In genomic region chr16:15946257-15947044, GRCh38 we compare ENCODE assay signal across 11 cellular contexts. TPM values are rescaled to one million over a fixed set of nuclear protein-coding genes. Genes with fewer than 3 reads are reported as not detected.
DNase-seq lines count a peak whose midpoint lies in the region; ATAC-seq and TF ChIP-seq lines count a peak whose summit lies in the region.
"Had no signal": no experiment of that assay in that cellular context is flagged by ENCODE, and none has a peak within 500 bp of the region (broad histone marks: within the 10 kb centered on the region; RNA-seq: fewer than 3 reads in every experiment).

No MANE protein-coding gene starts in this region.

- H3K4me1 Mint-ChIP-seq in MCF 10A (ENCODE audit: insufficient read depth, unreplicated experiment) (peaks cover 16% of the 10 kb centered on the region), neural progenitor cell (peaks cover 20% of the 10 kb centered on the region)

- peaks cover 9% of the 10 kb centered on the region for H4K20me1 ChIP-seq in neural progenitor cell (ENCODE audit: low read depth)

- H3K27me3 Mint-ChIP-seq in MCF 10A (ENCODE audit: insufficient read depth, unreplicated experiment) (no peaks in the 10 kb centered on the region), neural progenitor cell (ENCODE audit: insufficient read depth, low read depth) (peaks cover 20% of the 10 kb centered on the region)
- H3K27me3 Mint-ChIP-seq: central memory CD8-positive, alpha-beta T cell had no signal

- H3K4me1 ChIP-seq in breast epithelium (no peaks in the 10 kb centered on the region), neural progenitor cell (peaks cover 8% of the 10 kb centered on the region)

- H3K79me2 ChIP-seq in neural progenitor cell (ENCODE audit: low read depth): peaks cover 18% of the 10 kb centered on the region

- POLR2A ChIA-PET in MCF 10A (lab: Yijun Ruan, JAX): interaction anchor here (0.8 to 2.7 kb wide), 4 partner anchors 21 to 76 kb away, joined by 7 to 10 read pairs (median 8); partner anchors contain the start of gene CEP20

- peaks cover 4% of the 10 kb centered on the region for H3K36me3 Mint-ChIP-seq in MCF 10A (ENCODE audit: insufficient read depth, unreplicated experiment)
- peaks cover 3% of the 10 kb centered on the region for H3K36me3 Mint-ChIP-seq in neural progenitor cell
- H3K36me3 Mint-ChIP-seq: immature natural killer cell had no signal

- H3K27me3 ChIP-seq in breast epithelium (no peaks in the 10 kb centered on the region), neural progenitor cell (peaks cover 16% of the 10 kb centered on the region)

- H3K36me3 ChIP-seq in breast epithelium: no peaks in the 10 kb centered on the region
- no peaks in the 10 kb centered on the region for H3K36me3 ChIP-seq in neural progenitor cell

- H3F3A ChIP-seq in neural progenitor cell (ENCODE audit: low read depth): peaks cover 11% of the 10 kb centered on the region

- H3K4me3 ChIP-seq in breast epithelium (no peak overlapping the region), fibroblast of the aortic adventitia (ENCODE audit: low read depth, low read length) (no peak overlapping the region), neural progenitor cell (no peak overlapping the region)

- intact Hi-C loops in MCF 10A (cut with micrococcal nuclease): loop anchor here (1.0 to 2.0 kb wide), 2 partner anchors 48 to 71 kb away; no protein-coding TSS in a partner anchor
- intact Hi-C loops in breast epithelium (cut with DNase I; ENCODE audit: low total_unique reads): no loop called here

- no peak for TF ChIP-seq POLR2A in breast epithelium (IDR thresholded peaks at IDR 0.05)

- BruUV-seq in MCF 10A (replicated peaks; lab: Mats Ljungman, UMichigan): no TSS peak

- H3K9me3 Mint-ChIP-seq in MCF 10A (ENCODE audit: unreplicated experiment) (no peaks in the 10 kb centered on the region), neural progenitor cell (no peaks in the 10 kb centered on the region)
- H3K9me3 Mint-ChIP-seq: central memory CD8-positive, alpha-beta T cell; immature natural killer cell had no signal

- no peak for TF ChIP-seq CTCF in MCF 10A (IDR thresholded peaks at IDR 0.05; ENCODE audit: unreplicated experiment)
- peak in 1 of 3 donors; percentile 17 for TF ChIP-seq CTCF in breast epithelium (IDR thresholded peaks at IDR 0.05)
- peak; percentile 34 for TF ChIP-seq CTCF in fibroblast of the aortic adventitia (IDR thresholded peaks at IDR 0.05; ENCODE audit: insufficient read depth, low read length)
- no peak for TF ChIP-seq CTCF in neural progenitor cell (IDR thresholded peaks at IDR 0.05)

- no peak for ATAC-seq in HG03460 (IDR thresholded peaks at IDR 0.05; ENCODE audit: unreplicated experiment)

- H3K4me3 Mint-ChIP-seq in MCF 10A (ENCODE audit: unreplicated experiment) (no peak overlapping the region), neural progenitor cell (no peak overlapping the region)
- H3K4me3 Mint-ChIP-seq: central memory CD8-positive, alpha-beta T cell; immature natural killer cell had no signal

- no peaks in the 10 kb centered on the region for H3K9me3 ChIP-seq in breast epithelium
- H3K9me3 ChIP-seq in neural progenitor cell (ENCODE audit: low read depth): no peaks in the 10 kb centered on the region

- H3K9ac ChIP-seq in neural progenitor cell: no peak overlapping the region

- peak overlapping the region; percentile 60 for H3K27ac Mint-ChIP-seq in MCF 10A (ENCODE audit: low read depth, unreplicated experiment)
- no peak overlapping the region for H3K27ac Mint-ChIP-seq in neural progenitor cell

- DNase-seq in MCF 10A (ENCODE audit: unreplicated experiment): peak; percentile 83
- no peak for DNase-seq in breast epithelium (ENCODE audit: low spot score in 2 of 2)
- DNase-seq in SW480 (ENCODE audit: low spot score): peak; percentile 39
- peak; percentile 86 for DNase-seq in fibroblast of the aortic adventitia (ENCODE audit: low read depth)
- DNase-seq in superior temporal gyrus (ENCODE audit: extremely low spot score): no peak
- DNase-seq in neural progenitor cell (ENCODE audit: low spot score): no peak
- DNase-seq in T-helper 2 cell: no peak
- DNase-seq: activated CD4-positive, alpha-beta T cell treated with anti-CD3 and anti-CD28 coated beads for 4 hours; immature natural killer cell had no signal

- CTCF ChIA-PET in MCF 10A (lab: Yijun Ruan, JAX): interaction anchor here (0.6 to 4.1 kb wide), 5 partner anchors 20 to 76 kb away, joined by 3 to 16 read pairs (median 3); no protein-coding TSS in a partner anchor

- no peak overlapping the region for H2AFZ ChIP-seq in neural progenitor cell (replicated peaks)

- H3K27ac ChIP-seq in breast epithelium (peak overlapping the region in 1 of 2 donors; percentile 21), neural progenitor cell (no peak overlapping the region)

- H3K4me2 ChIP-seq in neural progenitor cell: no peak overlapping the region

RNA-seq across cellular contexts. Expression of gene ABCC1, which starts 3.0 kb away (rescaled TPM):
- 72.5 and 95.3 TPM in 2 replicates for total RNA-seq in MCF 10A (2022)
- total RNA-seq in breast epithelium: 10 to 100 TPM; 14.6 to 26.9 (median 21.3) TPM
- 34.6 and 46.2 TPM in 2 replicates for total RNA-seq in fibroblast of the aortic adventitia (ENCODE audit: low replicate concordance)
- 17.5 and 26.7 TPM in 2 replicates for total RNA-seq in neural progenitor cell (ENCODE audit: low replicate concordance)

RNA-seq across cellular contexts. Expression of gene CEP20, which starts 58.0 kb away (rescaled TPM):
- total RNA-seq in MCF 10A (2022) (54.7 and 70.1 TPM in 2 replicates), breast epithelium (10 to 100 TPM; 31.8 to 43.9 (median 40.8) TPM), fibroblast of the aortic adventitia (ENCODE audit: low replicate concordance) (42.3 and 55.8 TPM in 2 replicates), neural progenitor cell (ENCODE audit: low replicate concordance) (50.5 and 101 TPM in 2 replicates)

Comparison
In these comparisons a context has a peak if more than half of its experiments do, and no peak if none do; other contexts are left out.
1. DNase-seq: peak in MCF 10A (single experiment), SW480 (single experiment) and fibroblast of the aortic adventitia (single experiment); none in breast epithelium (0 of 2), superior temporal gyrus (single experiment), neural progenitor cell (single experiment) and T-helper 2 cell (0 of 5).